ENCODE assay signal across 1 cellular context in genomic region chrX:43655961-43656494, GRCh38.
TF ChIP-seq lines count a peak whose summit lies in the region.

TSS of gene MAOA (plus strand) at chrX:43656299. CDS start at chrX:43656342, 43 bp downstream.

TF ChIP-seq in HepG2, 621 proteins besides CTCF, POLR2A, EP300 and RAD21 (continued from another document and continues in another):
- TF ChIP-seq HOXA9 (CRISPR knock-in tag; IDR thresholded peaks at IDR 0.05; ENCODE audit: borderline replicate concordance): no peak
- no peak for TF ChIP-seq SRSF1 (optimal IDR thresholded peaks at IDR 0.05; ENCODE audit: low read depth, low read length)
- no peak for TF ChIP-seq NONO (IDR thresholded peaks at IDR 0.05)
- TF ChIP-seq NONO (CRISPR knock-in tag; conservative IDR thresholded peaks at IDR 0.05): 0 out of 2 replicates have a peak, but pooled peaks have one; percentile 26
- no peak for TF ChIP-seq ZNF503 (CRISPR knock-in tag; IDR thresholded peaks at IDR 0.05)
- TF ChIP-seq SOX6 (IDR thresholded peaks at IDR 0.05): no peak
- peak; percentile 28; the same call in 1 of the 2 replicates for TF ChIP-seq SOX6 (CRISPR knock-in tag; IDR thresholded peaks at IDR 0.05)
- TF ChIP-seq SAP130 (CRISPR knock-in tag; IDR thresholded peaks at IDR 0.05; ENCODE audit: low read depth): peak; percentile 59
- TF ChIP-seq SP5 (CRISPR knock-in tag; IDR thresholded peaks at IDR 0.05; ENCODE audit: borderline replicate concordance, low read depth): peak; percentile 81; the same call in 1 of the 2 replicates
- 0 out of 2 replicates have a peak, but pooled peaks have one; percentile 49 for TF ChIP-seq ZBTB7B (CRISPR knock-in tag; IDR thresholded peaks at IDR 0.05)
- TF ChIP-seq GATAD2A (CRISPR knock-in tag; IDR thresholded peaks at IDR 0.05): peak; percentile 34
- peak; percentile 29; the same call in 1 of the 2 replicates for TF ChIP-seq TAF1 (CRISPR knock-in tag; IDR thresholded peaks at IDR 0.05)
- 0 out of 2 replicates have a peak, but pooled peaks have one; percentile 48 for TF ChIP-seq ZNF431 (CRISPR knock-in tag; IDR thresholded peaks at IDR 0.05; ENCODE audit: borderline replicate concordance, low read depth)
- peak; percentile 73; the same call in 1 of the 2 replicates for TF ChIP-seq PRDM10 (CRISPR knock-in tag; IDR thresholded peaks at IDR 0.05; ENCODE audit: low read depth)
- TF ChIP-seq HDAC2 (CRISPR knock-in tag; IDR thresholded peaks at IDR 0.05): peak; percentile 21; the same call in 1 of the 2 replicates
- TF ChIP-seq ISL2 (CRISPR knock-in tag; IDR thresholded peaks at IDR 0.05): 0 out of 2 replicates have a peak, but pooled peaks have one; percentile 20
- no peak for TF ChIP-seq HOXD1 (CRISPR knock-in tag; IDR thresholded peaks at IDR 0.05)
- TF ChIP-seq HDAC1 (CRISPR knock-in tag; IDR thresholded peaks at IDR 0.05): 0 out of 2 replicates have a peak, but pooled peaks have one; percentile 25
- peak; percentile 48 for TF ChIP-seq MED1 (CRISPR knock-in tag; IDR thresholded peaks at IDR 0.05)
- peak; percentile 23; the same call in 1 of the 2 replicates for TF ChIP-seq ARID5B (CRISPR knock-in tag; IDR thresholded peaks at IDR 0.05)
- 0 out of 2 replicates have a peak, but pooled peaks have one; percentile 40 for TF ChIP-seq DRAP1 (CRISPR knock-in tag; IDR thresholded peaks at IDR 0.05)
- no peak for TF ChIP-seq ZNF569 (CRISPR knock-in tag; IDR thresholded peaks at IDR 0.05; ENCODE audit: borderline replicate concordance)
- TF ChIP-seq MAX (IDR thresholded peaks at IDR 0.05): 0 out of 2 replicates have a peak, but pooled peaks have one; percentile 18
- TF ChIP-seq PATZ1 (CRISPR knock-in tag; IDR thresholded peaks at IDR 0.05): peak; percentile 73
- TF ChIP-seq NFKB2 (CRISPR knock-in tag; IDR thresholded peaks at IDR 0.05; ENCODE audit: borderline replicate concordance): 0 out of 2 replicates have a peak, but pooled peaks have one; percentile 25
- TF ChIP-seq HOMEZ (CRISPR knock-in tag; IDR thresholded peaks at IDR 0.05; ENCODE audit: low read depth): peak; percentile 20; the same call in 1 of the 2 replicates
- 0 out of 2 replicates have a peak, but pooled peaks have one; percentile 38 for TF ChIP-seq ELF3 (CRISPR knock-in tag; IDR thresholded peaks at IDR 0.05)
- 0 out of 2 replicates have a peak, but pooled peaks have one; percentile 16 for TF ChIP-seq ZNF501 (CRISPR knock-in tag; IDR thresholded peaks at IDR 0.05)
- TF ChIP-seq HIC2 (CRISPR knock-in tag; IDR thresholded peaks at IDR 0.05; ENCODE audit: low read depth): peak; percentile 32; the same call in 1 of the 2 replicates
- peak; percentile 75 for TF ChIP-seq ZNF777 (CRISPR knock-in tag; IDR thresholded peaks at IDR 0.05)
- TF ChIP-seq ATF2 (CRISPR knock-in tag; IDR thresholded peaks at IDR 0.05): no peak
- TF ChIP-seq ZNF687 (CRISPR knock-in tag; IDR thresholded peaks at IDR 0.05): peak; percentile 65
